Comparison of ENCODE assay signal across 23 cellular contexts in the genomic region with DNA sequence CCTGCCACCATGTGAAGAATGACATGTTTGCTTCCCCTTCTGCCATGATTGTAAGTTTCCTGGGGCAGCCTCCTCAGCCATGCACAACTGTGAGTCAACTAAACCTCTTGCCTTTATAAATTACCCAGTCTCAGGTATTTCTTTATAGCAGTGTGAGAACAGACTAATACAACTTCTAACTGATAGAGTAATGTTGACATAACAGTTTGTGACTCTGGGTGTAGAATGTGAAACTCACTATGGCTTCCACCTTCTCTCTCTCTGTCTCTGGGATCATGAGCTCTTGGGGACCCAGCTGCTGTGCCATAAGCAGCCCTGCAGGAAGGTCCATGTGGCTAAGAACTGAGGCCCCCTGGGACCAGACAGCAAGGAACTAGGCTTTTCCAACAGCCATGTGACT. TPM values are rescaled to one million over a fixed set of nuclear protein-coding genes. Genes with fewer than 3 reads are reported as not detected.
A peak's percentile ranks its signal among the peaks of the same experiment; 100 is the strongest.
DNase-seq lines count a peak whose midpoint lies in the region; ATAC-seq, FAIRE-seq and TF ChIP-seq lines count a peak whose summit lies in the region.
"Had no signal": no experiment of that assay in that cellular context is flagged by ENCODE, and none has a peak within 500 bp of the region (broad histone marks: within the 10 kb centered on the region; RNA-seq: fewer than 3 reads in every experiment).

No MANE protein-coding gene starts in this region.

- H3K9me3 ChIP-seq in HepG2 (ENCODE audit: low read length): no peaks in the 10 kb centered on the region
- no peaks in the 10 kb centered on the region for H3K9me3 ChIP-seq in right lobe of liver

- intact Hi-C loops in HepG2 (cut with micrococcal nuclease; ENCODE audit: unreplicated experiment) (no loop called here), right lobe of liver (cut with DNase I) (no loop called here), Right ventricle myocardium superior (cut with DNase I) (no loop called here)

- H3K36me3 Mint-ChIP-seq in osteocyte (ENCODE audit: unreplicated experiment): no peaks in the 10 kb centered on the region
- H3K36me3 Mint-ChIP-seq: CD4-positive, alpha-beta memory T cell had no signal

- POLR2A ChIA-PET in HepG2 (lab: Yijun Ruan, JAX): no interaction called here

- TF ChIP-seq POLR2A in HepG2 (IDR thresholded peaks at IDR 0.05; ENCODE audit: insufficient read depth in 1 of 2, low read depth in 2 of 2, low read length in 2 of 2) (no peak), right lobe of liver (IDR thresholded peaks at IDR 0.05) (no peak)

- H3K79me2 ChIP-seq in HepG2 (ENCODE audit: insufficient read depth, low read length): no peaks in the 10 kb centered on the region

- H3K36me3 ChIP-seq in HepG2 (replicated peaks in 1 of 2; ENCODE audit: control insufficient read depth in 1 of 2, insufficient read depth in 2 of 2, low read length in 2 of 2): no peaks in the 10 kb centered on the region
- H3K36me3 ChIP-seq in right lobe of liver: no peaks in the 10 kb centered on the region

- BruUV-seq in HepG2 (replicated peaks; lab: Mats Ljungman, UMichigan): no TSS peak

- no peaks in the 10 kb centered on the region for H3K9me3 Mint-ChIP-seq in osteocyte (ENCODE audit: unreplicated experiment)

- TF ChIP-seq RAD21 in HepG2 (CRISPR knock-in tag; IDR thresholded peaks at IDR 0.05): no peak

- no peak overlapping the region for H3K9ac ChIP-seq in HepG2 (ENCODE audit: insufficient read depth, low read depth, low read length)
- H3K9ac ChIP-seq: GM23248 had no signal

- CTCF ChIA-PET in HepG2 (lab: Yijun Ruan, JAX; ENCODE audit: low intra/inter-chr PET ratio, low total read pairs): no interaction called here

- in situ Hi-C loops in HepG2 (cut with HindIII; ENCODE audit: extremely low pct_ligation_motif_present, low pct_unique_long_range_greater_than_20kb): no loop called here
- in situ Hi-C loops in SK-MEL-5 (cut with HindIII; ENCODE audit: low pct_unique_long_range_greater_than_20kb, low sequenced_read_pairs): no loop called here

- H3K27ac ChIP-seq in HepG2 (ENCODE audit: extremely low read length, insufficient read depth, low read length) (no peak overlapping the region), right lobe of liver (no peak overlapping the region)
- H3K27ac ChIP-seq: GM23248 had no signal

- TF ChIP-seq CTCF in HepG2 (CRISPR knock-in tag; IDR thresholded peaks at IDR 0.05): no peak
- no peak for TF ChIP-seq CTCF in right lobe of liver (IDR thresholded peaks at IDR 0.05)
- TF ChIP-seq CTCF in osteocyte (IDR thresholded peaks at IDR 0.05): no peak

- H3K4me1 ChIP-seq in HepG2 (ENCODE audit: insufficient read depth, low read length) (no peaks in the 10 kb centered on the region), right lobe of liver (peaks cover 0 to 8% (median 0%) of the 10 kb centered on the region in 4 donors)

- no peak overlapping the region for H3K4me3 Mint-ChIP-seq in osteocyte (ENCODE audit: unreplicated experiment)
- H3K4me3 Mint-ChIP-seq: CD4-positive, alpha-beta memory T cell had no signal

- DNase-seq in HepG2 (ENCODE audit: low spot score) (no peak), right lobe of liver (no peak), SK-MEL-5 (ENCODE audit: low read depth, low spot score) (peak; percentile 40), osteocyte (ENCODE audit: extremely low spot score, unreplicated experiment) (peak; percentile 49), occipital lobe (lab: John Stamatoyannopoulos, UW) (no peak), Right ventricle myocardium superior (no peak)
- DNase-seq: 8988T; C1 segment of cervical spinal cord; Calu3; CD4-positive, alpha-beta memory T cell; COR-L47; DMS153; DND-41; EL; GDM1; GM23248; H7; HCEC 1CT had no signal

- TF ChIP-seq EP300 in HepG2 (IDR thresholded peaks at IDR 0.05; ENCODE audit: low read depth in 2 of 2, low read length in 2 of 2) (no peak), HepG2 (CRISPR knock-in tag; IDR thresholded peaks at IDR 0.05; ENCODE audit: borderline replicate concordance) (no peak)

- no peaks in the 10 kb centered on the region for H4K20me1 ChIP-seq in HepG2 (ENCODE audit: insufficient read depth, low read length)

- peaks cover 64% of the 10 kb centered on the region for H3K27me3 Mint-ChIP-seq in osteocyte (ENCODE audit: unreplicated experiment)

- H3K4me3 ChIP-seq in HepG2 (replicated peaks in 1 of 3; ENCODE audit: insufficient read depth in 1 of 3, low read depth in 2 of 3, low read length in 3 of 3) (no peak overlapping the region), right lobe of liver (no peak overlapping the region)
- H3K4me3 ChIP-seq: GM12878, GM23248 had no signal

- no peak for FAIRE-seq in HepG2 (lab: Jason Lieb, UNC)
- FAIRE-seq: GM12878, GM19239, H1 had no signal

- no peak overlapping the region for H2AFZ ChIP-seq in HepG2 (ENCODE audit: low read length)
- H2AFZ ChIP-seq: GM23248 had no signal

- peaks cover 4 to 8% of the 10 kb centered on the region in 2 experiments; a peak in 2 of 5 replicates for H3K27me3 ChIP-seq in HepG2 (ENCODE audit: control insufficient read depth in 1 of 2, insufficient read depth in 2 of 2, low read length in 2 of 2)
- peaks cover 0 to 9% of the 10 kb centered on the region in 2 donors for H3K27me3 ChIP-seq in right lobe of liver

- no peak overlapping the region for H3K4me2 ChIP-seq in HepG2 (ENCODE audit: low read depth, low read length)

- H3K4me1 Mint-ChIP-seq in osteocyte (ENCODE audit: unreplicated experiment): no peaks in the 10 kb centered on the region

- ATAC-seq in HepG2: no peak
- ATAC-seq in right lobe of liver: no peak
- no peak for ATAC-seq in Right ventricle myocardium superior (ENCODE audit: poor library complexity)
- ATAC-seq: GM12878 had no signal

- H3K27ac Mint-ChIP-seq in osteocyte (ENCODE audit: unreplicated experiment): no peak overlapping the region
- H3K27ac Mint-ChIP-seq: CD4-positive, alpha-beta memory T cell had no signal

TF ChIP-seq in HepG2, 621 proteins besides CTCF, POLR2A, EP300 and RAD21:
- TF ChIP-seq MBD4 (IDR thresholded peaks at IDR 0.05; ENCODE audit: borderline replicate concordance, low read length): no peak
- no peak for TF ChIP-seq ZNF230 (CRISPR knock-in tag; IDR thresholded peaks at IDR 0.05)
- no peak for TF ChIP-seq ZSCAN12 (CRISPR knock-in tag; IDR thresholded peaks at IDR 0.05)
- peak in 1 of 2 experiments; percentile 47; a peak in 2 of 4 replicates for TF ChIP-seq MAFK (conservative IDR thresholded peaks at IDR 0.05 in 1 of 2, IDR thresholded peaks at IDR 0.05 in 1 of 2; ENCODE audit: low read length in 2 of 2)
- 0 out of 2 replicates have a peak, but pooled peaks have one; percentile 7 for TF ChIP-seq MAFF (IDR thresholded peaks at IDR 0.05; ENCODE audit: low read depth, low read length)

RNA-seq across cellular contexts. Expression of a gene that starts 3.5 kb away (rescaled TPM):
- total RNA-seq in HepG2 (2016; rRNA removed; fragmentation: Illumina TruSeq; extraction: Trizol) (0.15 and 0.29 TPM in 2 replicates), right lobe of liver (1 to 10 TPM in 1 of 6 experiments, under 1 TPM in 1, not detected in 4; 0.20 to 2.0 TPM), osteocyte (0.32 and 0.68 TPM in 2 replicates), occipital lobe (not detected), Right ventricle myocardium superior (not detected)
- total RNA-seq in HepG2 (2016; cell fraction: cytosol; rRNA removed; fragmentation: Illumina TruSeq; extraction: Trizol; ENCODE audit: low read depth): 0.18 TPM in 1 of 2 replicates, not detected in the other
- 0.37 TPM in 1 of 2 replicates, not detected in the other for total RNA-seq in HepG2 (2016; cell fraction: insoluble cytoplasmic fraction; rRNA removed; fragmentation: Illumina TruSeq; extraction: Trizol)
- total RNA-seq in HepG2 (2016; cell fraction: membrane; rRNA removed; fragmentation: Illumina TruSeq; extraction: Trizol): not detected in 2 replicates
- total RNA-seq in HepG2 (2016; cell fraction: nucleus; rRNA removed; fragmentation: Illumina TruSeq; extraction: Trizol): 0.31 TPM in 1 of 2 replicates, not detected in the other
- polyA plus RNA-seq in HepG2 (2011; rRNA removed): 0.30 and 0.80 TPM in 2 replicates
- 1.1 and 1.6 TPM in 2 replicates for polyA plus RNA-seq in HepG2 (2011; cell fraction: cytosol; rRNA removed)
- 0.26 and 0.35 TPM in 2 replicates for polyA plus RNA-seq in HepG2 (2011; cell fraction: nucleus; rRNA removed)
- polyA plus RNA-seq in HepG2 (2012): 0.38 TPM in 1 of 2 replicates, not detected in the other
- not detected in 2 replicates for polyA plus RNA-seq in HepG2 (2016; cell fraction: cytosol; fragmentation: Illumina TruSeq; extraction: Trizol; ENCODE audit: low read depth)
- polyA plus RNA-seq in HepG2 (2016; cell fraction: insoluble cytoplasmic fraction; fragmentation: Illumina TruSeq; extraction: Trizol; ENCODE audit: low read depth): not detected in 2 replicates
- polyA plus RNA-seq in HepG2 (2016; cell fraction: membrane; fragmentation: Illumina TruSeq; extraction: Trizol; ENCODE audit: low read depth): not detected in 2 replicates
- polyA plus RNA-seq in HepG2 (2016; cell fraction: nucleus; fragmentation: Illumina TruSeq; extraction: Trizol; ENCODE audit: insufficient read depth, low read depth): 0.49 TPM in 1 of 2 replicates, not detected in the other
- polyA minus RNA-seq in HepG2 (2011; rRNA and poly(A)+ RNA removed; ENCODE audit: low replicate concordance): 0.28 TPM in 1 of 2 replicates, not detected in the other
- polyA minus RNA-seq in HepG2 (2011; cell fraction: cytosol; rRNA and poly(A)+ RNA removed): not detected in 2 replicates
- not detected in 2 replicates for polyA minus RNA-seq in HepG2 (2011; cell fraction: nucleus; rRNA and poly(A)+ RNA removed)
- 0.32 and 0.37 TPM in 2 replicates for total RNA-seq in SK-MEL-5 (2014; rRNA removed; shearing (Covaris generic))
- 0.11 and 0.54 TPM in 2 replicates for polyA plus RNA-seq in SK-MEL-5 (2015; cell fraction: cytosol; rRNA removed)
- polyA plus RNA-seq in SK-MEL-5 (2015; cell fraction: nucleus; rRNA removed): 1.0 TPM in 1 of 2 replicates, not detected in the other
- total RNA-seq: A673, GM23248 had no signal
- polyA plus RNA-seq: BJ had no signal

Comparison
In these comparisons a context has a peak if more than half of its experiments do, and no peak if none do; other contexts are left out.
1. DNase-seq: peak in SK-MEL-5 (single experiment) and osteocyte (single experiment); none in HepG2 (single experiment), right lobe of liver (0 of 3), occipital lobe (single experiment) and Right ventricle myocardium superior (single experiment).